In the genomic region with DNA sequence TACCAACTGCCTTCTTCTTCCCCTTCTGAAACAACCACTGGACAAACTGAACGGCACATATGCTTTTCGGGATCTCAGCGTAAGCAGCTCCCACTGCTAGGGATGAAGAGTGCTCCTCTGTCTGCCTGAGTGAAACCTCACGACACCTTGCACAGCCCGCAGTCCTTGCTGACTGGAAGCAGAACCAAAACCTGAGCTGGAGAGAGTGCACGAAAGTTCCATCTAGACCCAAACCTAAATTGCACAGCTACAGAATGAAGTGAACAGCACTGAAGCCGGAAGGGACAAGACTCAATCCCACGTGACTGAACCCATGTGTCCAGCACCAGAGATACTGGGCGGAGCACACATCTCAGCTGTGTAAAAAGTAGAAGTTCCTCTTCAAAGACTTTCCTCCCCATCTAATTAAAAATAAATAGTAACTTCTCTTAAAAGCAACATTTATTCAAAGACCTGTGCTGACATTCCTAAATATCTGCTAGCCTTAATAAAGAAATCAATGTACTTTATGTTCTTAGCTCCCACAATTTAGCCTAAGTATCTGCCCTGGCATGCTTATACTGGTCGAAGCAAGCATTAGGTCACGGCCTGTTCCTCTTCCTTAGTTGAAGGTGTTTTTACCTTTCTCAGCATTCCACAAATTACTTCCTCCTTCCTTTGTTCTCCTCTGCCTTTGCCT, we compare ENCODE assay signal across 8 cellular contexts.
DNase-seq lines count a peak whose midpoint lies in the region; ATAC-seq and TF ChIP-seq lines count a peak whose summit lies in the region.
"Not testable (repeated sequence)": the region's sequence is repeated elsewhere in the genome, so short reads cannot be mapped to it uniquely, and the experiment has no call there.

No MANE protein-coding gene starts in this region.

- not testable (repeated sequence) for H3K36me3 ChIP-seq in upper lobe of right lung

- not testable (repeated sequence) for TF ChIP-seq CTCF in fibroblast of villous mesenchyme (IDR thresholded peaks at IDR 0.05; ENCODE audit: insufficient read depth, low read depth, low read length); nephron (IDR thresholded peaks at IDR 0.05; ENCODE audit: unreplicated experiment in 3 of 3); upper lobe of right lung (IDR thresholded peaks at IDR 0.05)

- H3K4me3 ChIP-seq in fibroblast of villous mesenchyme (ENCODE audit: low read depth, low read length); upper lobe of right lung: not testable (repeated sequence)

- H3K9me3 Mint-ChIP-seq in activated T-helper 1 cell treated with anti-CD3 and anti-CD28 coated beads, Interleukin-12 subunit alpha, Interleukin-12 subunit beta, Interleukin-2, Interleukin-4 antibody, amounts not matched to agents 30 ng/mL and 10 ng/mL and 1 ng/mL, durations not matched to agents 14 hours and 24 hours and 36 hours; nephron: not testable (repeated sequence)

- peaks cover 99% of the 10 kb centered on the region for H3K4me1 Mint-ChIP-seq in activated T-helper 1 cell treated with anti-CD3 and anti-CD28 coated beads, Interleukin-12 subunit alpha, Interleukin-12 subunit beta, Interleukin-2, Interleukin-4 antibody, amounts not matched to agents 30 ng/mL and 10 ng/mL and 1 ng/mL, durations not matched to agents 14 hours and 24 hours and 36 hours (ENCODE audit: low read depth)
- H3K4me1 Mint-ChIP-seq in nephron, result peaks cover 76% of the 10 kb centered on the region

- H3K27ac ChIP-seq in upper lobe of right lung, result peak overlapping the region; percentile 53

- ATAC-seq in GM18517 (IDR thresholded peaks at IDR 0.05; ENCODE audit: unreplicated experiment), result peak; percentile 73
- peak; percentile 59 for ATAC-seq in GM21529 (IDR thresholded peaks at IDR 0.05; ENCODE audit: unreplicated experiment)
- peak; percentile 55 for ATAC-seq in HG03066 (IDR thresholded peaks at IDR 0.05; ENCODE audit: low read depth, unreplicated experiment)
- ATAC-seq in upper lobe of right lung, result peak; percentile 48

- intact Hi-C loops in activated T-helper 1 cell treated with anti-CD3 and anti-CD28 coated beads, Interleukin-12 subunit alpha, Interleukin-12 subunit beta, Interleukin-2, Interleukin-4 antibody, amounts not matched to agents 30 ng/mL and 10 ng/mL and 1 ng/mL, durations not matched to agents 14 hours and 24 hours and 36 hours (cut with micrococcal nuclease), result loop anchor here (5.0 kb wide), 2 partner anchors 60 to 105 kb away; no protein-coding TSS in a partner anchor
- intact Hi-C loops in upper lobe of right lung (cut with DNase I), result not testable (repeated sequence)

- not testable (repeated sequence) for H3K27me3 Mint-ChIP-seq in activated T-helper 1 cell treated with anti-CD3 and anti-CD28 coated beads, Interleukin-12 subunit alpha, Interleukin-12 subunit beta, Interleukin-2, Interleukin-4 antibody, amounts not matched to agents 30 ng/mL and 10 ng/mL and 1 ng/mL, durations not matched to agents 14 hours and 24 hours and 36 hours (ENCODE audit: insufficient read depth); nephron (ENCODE audit: low read depth)

- peaks cover 76% of the 10 kb centered on the region for H3K4me1 ChIP-seq in upper lobe of right lung

- H3K27me3 ChIP-seq in upper lobe of right lung, result not testable (repeated sequence)

- H3K9me3 ChIP-seq in upper lobe of right lung, result not testable (repeated sequence)

- DNase-seq in NAMALWA (ENCODE audit: low spot score) (peak; percentile 57), fibroblast of villous mesenchyme (ENCODE audit: low read depth) (peak; percentile 55), upper lobe of right lung (peak; percentile 58)
- DNase-seq in activated T-helper 1 cell treated with anti-CD3 and anti-CD28 coated beads, Interleukin-12 subunit alpha, Interleukin-12 subunit beta, Interleukin-2, Interleukin-4 antibody, amounts not matched to agents 30 ng/mL and 10 ng/mL and 1 ng/mL, durations not matched to agents 14 hours and 24 hours and 36 hours (ENCODE audit: low spot score), result not testable (repeated sequence)

- peaks cover 14% of the 10 kb centered on the region for H3K36me3 Mint-ChIP-seq in activated T-helper 1 cell treated with anti-CD3 and anti-CD28 coated beads, Interleukin-12 subunit alpha, Interleukin-12 subunit beta, Interleukin-2, Interleukin-4 antibody, amounts not matched to agents 30 ng/mL and 10 ng/mL and 1 ng/mL, durations not matched to agents 14 hours and 24 hours and 36 hours (ENCODE audit: low read depth)
- not testable (repeated sequence) for H3K36me3 Mint-ChIP-seq in nephron (ENCODE audit: low read depth)

- peak overlapping the region; percentile 66 for H3K4me3 Mint-ChIP-seq in activated T-helper 1 cell treated with anti-CD3 and anti-CD28 coated beads, Interleukin-12 subunit alpha, Interleukin-12 subunit beta, Interleukin-2, Interleukin-4 antibody, amounts not matched to agents 30 ng/mL and 10 ng/mL and 1 ng/mL, durations not matched to agents 14 hours and 24 hours and 36 hours
- H3K4me3 Mint-ChIP-seq in nephron, result not testable (repeated sequence)

- peak overlapping the region; percentile 89 for H3K27ac Mint-ChIP-seq in activated T-helper 1 cell treated with anti-CD3 and anti-CD28 coated beads, Interleukin-12 subunit alpha, Interleukin-12 subunit beta, Interleukin-2, Interleukin-4 antibody, amounts not matched to agents 30 ng/mL and 10 ng/mL and 1 ng/mL, durations not matched to agents 14 hours and 24 hours and 36 hours
- peak overlapping the region in 2 of 3 experiments; percentile 67 to 92 for H3K27ac Mint-ChIP-seq in nephron
